ENCODE assay signal across 16 cellular contexts in genomic region chr17:36527851-36528250, GRCh38.
"Had no signal": no experiment of that assay in that cellular context is flagged by ENCODE, and none has a peak within 500 bp of the region (broad histone marks: within the 10 kb centered on the region; RNA-seq: fewer than 3 reads in every experiment).

No MANE protein-coding gene starts in this region.

- DNase-seq: activated CD4-positive, alpha-beta T cell treated with anti-CD3 and anti-CD28 coated beads, Interleukin-2, amount 50 U/mL, for 4 hours; activated T-cell treated with anti-CD3 and anti-CD28 coated beads, Interleukin-2, amount 50 U/mL, for 4 hours; brain microvascular endothelial cell; colonic mucosa; foreskin melanocyte; left ventricle myocardium superior; stimulated activated CD4-positive, alpha-beta T cell treated with anti-CD3 and anti-CD28 coated beads, Interleukin-4, amount 100 ng/mL, for 4 hours; stimulated activated naive B cell treated with anti-CD40 and anti-IgM and Interleukin-4, amounts not matched to agents 10 μg/mL and 1 μg/mL and 100 μg/mL, for 72 hours; thyroid gland had no signal

- H3K27ac ChIP-seq: brain microvascular endothelial cell, colonic mucosa, pancreas, thyroid gland had no signal

- H3K4me1 ChIP-seq: colonic mucosa, pancreas, thyroid gland had no signal

- H3K9me3 ChIP-seq: colonic mucosa, pancreas, thyroid gland had no signal

- H3K27me3 ChIP-seq: brain microvascular endothelial cell, colonic mucosa, pancreas, thyroid gland had no signal

- H3K36me3 ChIP-seq: colonic mucosa had no signal

- ATAC-seq: activated T-cell treated with anti-CD3 and anti-CD28 coated beads, Interleukin-2, amount 50 U/mL, for 4 hours; left ventricle myocardium superior; naive thymus-derived CD8-positive, alpha-beta T cell; pancreas; sciatic nerve; stimulated activated naive B cell treated with anti-CD40 and anti-IgM and Interleukin-4, amounts not matched to agents 10 μg/mL and 1 μg/mL and 100 μg/mL, for 72 hours had no signal

- H3K27ac Mint-ChIP-seq: memory B cell; stimulated activated naive B cell treated with anti-CD40 and anti-IgM and Interleukin-4, amounts not matched to agents 10 μg/mL and 1 μg/mL and 100 μg/mL, for 72 hours; T-helper 2 cell treated with Interferon-gamma antibody and Interleukin-4, amounts not matched to agents 5 μg/mL and 100 μg/mL, for 36 hours had no signal

- H3K4me3 ChIP-seq: colonic mucosa, pancreas, smooth muscle cell, thyroid gland had no signal

- H3K9me3 Mint-ChIP-seq: activated T-cell treated with anti-CD3 and anti-CD28 coated beads, Interleukin-2, amount 50 U/mL, for 4 hours; central memory CD8-positive, alpha-beta T cell; memory B cell; naive thymus-derived CD8-positive, alpha-beta T cell; stimulated activated naive B cell treated with anti-CD40 and anti-IgM and Interleukin-4, amounts not matched to agents 10 μg/mL and 1 μg/mL and 100 μg/mL, for 72 hours; T-helper 2 cell treated with Interferon-gamma antibody and Interleukin-4, amounts not matched to agents 5 μg/mL and 100 μg/mL, for 36 hours had no signal

- H3K27me3 Mint-ChIP-seq: central memory CD8-positive, alpha-beta T cell; memory B cell; naive thymus-derived CD8-positive, alpha-beta T cell; stimulated activated naive B cell treated with anti-CD40 and anti-IgM and Interleukin-4, amounts not matched to agents 10 μg/mL and 1 μg/mL and 100 μg/mL, for 72 hours had no signal

- H3K4me3 Mint-ChIP-seq: activated T-cell treated with anti-CD3 and anti-CD28 coated beads, Interleukin-2, amount 50 U/mL, for 4 hours; central memory CD8-positive, alpha-beta T cell; memory B cell; naive thymus-derived CD8-positive, alpha-beta T cell; stimulated activated naive B cell treated with anti-CD40 and anti-IgM and Interleukin-4, amounts not matched to agents 10 μg/mL and 1 μg/mL and 100 μg/mL, for 72 hours; T-helper 2 cell treated with Interferon-gamma antibody and Interleukin-4, amounts not matched to agents 5 μg/mL and 100 μg/mL, for 36 hours had no signal
